ENCODE assay signal across 8 cellular contexts in genomic region chr7:32494946-32495297, GRCh38. TPM values are rescaled to one million over a fixed set of nuclear protein-coding genes. Genes with fewer than 3 reads are reported as not detected.
DNase-seq lines count a peak whose midpoint lies in the region; ATAC-seq and TF ChIP-seq lines count a peak whose summit lies in the region.

No MANE protein-coding gene starts in this region.

- H3K27me3 Mint-ChIP-seq in natural killer cell (ENCODE audit: low read depth in 2 of 2), result no peaks in the 10 kb centered on the region

- intact Hi-C loops in dorsolateral prefrontal cortex (cut with DNase I) (loop anchor here (5.0 to 10.0 kb wide), 2 partner anchors 562 to 570 kb away; partner anchors contain the start of gene NT5C3A (in 1 of the 2)), natural killer cell (cut with micrococcal nuclease) (loop anchor here (5.0 kb wide), 2 partner anchors 42 to 397 kb away; partner anchors contain the start of gene KBTBD2)

- no peaks in the 10 kb centered on the region for H3K36me3 Mint-ChIP-seq in natural killer cell

- H3K9me3 ChIP-seq in AG04450 (ENCODE audit: control insufficient read depth, insufficient read depth, low read length) (no peaks in the 10 kb centered on the region; the same call in 1 of the 2 replicates), KOPT-K1 (ENCODE audit: insufficient read depth, low read length, poor library complexity, severe bottlenecking) (peaks cover 16% of the 10 kb centered on the region)

- H3K27ac Mint-ChIP-seq in natural killer cell, result peak overlapping the region; percentile 86 to 95

- peak overlapping the region; percentile 99 for H3K4me3 Mint-ChIP-seq in natural killer cell

- ATAC-seq in GM19452 (IDR thresholded peaks at IDR 0.05; ENCODE audit: unreplicated experiment), result peak; percentile 7
- no peak for ATAC-seq in natural killer cell
- ATAC-seq in esophagus mucosa, result no peak
- ATAC-seq in HG03175 (IDR thresholded peaks at IDR 0.05; ENCODE audit: unreplicated experiment), result no peak

- peak overlapping the region; percentile 82 for H3K4me3 ChIP-seq in AG04450 (ENCODE audit: low read depth, low read length)
- H3K4me3 ChIP-seq in dorsolateral prefrontal cortex, result peak overlapping the region; percentile 65 to 99 (median 94)

- DNase-seq in AG04450 (ENCODE audit: low read depth, low spot score), result no peak
- DNase-seq in dorsolateral prefrontal cortex, result no peak
- no peak for DNase-seq in natural killer cell
- DNase-seq in NCI-H1105 (lab: John Stamatoyannopoulos, UW), result no peak

- peaks cover 10% of the 10 kb centered on the region for H3K36me3 ChIP-seq in KOPT-K1 (ENCODE audit: insufficient read depth, low read length)

- CTCF ChIA-PET in AG04450 (lab: Charles Lee), result no interaction called here

- H3K27ac ChIP-seq in AG04450 (ENCODE audit: low read depth, low read length) (no peak overlapping the region), KOPT-K1 (ENCODE audit: low read depth, low read length, poor library complexity, severe bottlenecking) (peak overlapping the region; percentile 69), dorsolateral prefrontal cortex (peak overlapping the region in 58 of 59 donors; percentile 18 to 99 (median 92))

- TF ChIP-seq CTCF in AG04450 (IDR thresholded peaks at IDR 0.05; ENCODE audit: low read depth, low read length), result no peak
- peak in 4 of 56 donors; percentile 10 to 29 (median 20) for TF ChIP-seq CTCF in dorsolateral prefrontal cortex (IDR thresholded peaks at IDR 0.05 in 54 of 56, conservative IDR thresholded peaks at IDR 0.05 in 2 of 56; ENCODE audit: low read depth in 1 of 56, partially characterized antibody in 56 of 56)
- TF ChIP-seq CTCF in natural killer cell (IDR thresholded peaks at IDR 0.05), result no peak

- H3K27me3 ChIP-seq in AG04450 (ENCODE audit: control insufficient read depth, insufficient read depth, low read length), result no peaks in the 10 kb centered on the region
- no peaks in the 10 kb centered on the region for H3K27me3 ChIP-seq in dorsolateral prefrontal cortex

- no peaks in the 10 kb centered on the region for H3K9me3 Mint-ChIP-seq in natural killer cell

- POLR2A ChIA-PET in AG04450 (lab: Yijun Ruan, JAX), result interaction anchor here (1.0 to 1.3 kb wide), 2 partner anchors 11 to 57 kb away, joined by 3 read pairs; no protein-coding TSS in a partner anchor

- peaks cover 35 to 36% of the 10 kb centered on the region in 2 donors for H3K4me1 Mint-ChIP-seq in natural killer cell

RNA-seq across cellular contexts. Expression of gene AVL9, which starts 0.4 kb away (rescaled TPM):
- 17.4 and 21.7 TPM in 2 replicates for polyA plus RNA-seq in AG04450 (2011; rRNA removed)
- 20.8 and 27.5 TPM in 2 replicates for polyA minus RNA-seq in AG04450 (2011; rRNA and poly(A)+ RNA removed)
- total RNA-seq in dorsolateral prefrontal cortex (10 to 100 TPM; 38.2 to 86.2 (median 63.0) TPM), natural killer cell (10 to 100 TPM; 36.0 to 50.0 (median 43.8) TPM), esophagus mucosa (24.9 TPM)

RNA-seq across cellular contexts. Expression of gene LSM5, which starts 4.7 kb away (rescaled TPM):
- 22.6 and 36.7 TPM in 2 replicates for polyA plus RNA-seq in AG04450 (2011; rRNA removed)
- polyA minus RNA-seq in AG04450 (2011; rRNA and poly(A)+ RNA removed), result 4.2 and 6.5 TPM in 2 replicates
- total RNA-seq in dorsolateral prefrontal cortex, result 10 to 100 TPM; 16.7 to 34.2 (median 24.6) TPM
- 10 to 100 TPM; 16.0 to 21.2 (median 21.1) TPM for total RNA-seq in natural killer cell
- 41.3 TPM for total RNA-seq in esophagus mucosa
